Comparison of ENCODE assay signal across 2 cellular contexts in the genomic region with DNA sequence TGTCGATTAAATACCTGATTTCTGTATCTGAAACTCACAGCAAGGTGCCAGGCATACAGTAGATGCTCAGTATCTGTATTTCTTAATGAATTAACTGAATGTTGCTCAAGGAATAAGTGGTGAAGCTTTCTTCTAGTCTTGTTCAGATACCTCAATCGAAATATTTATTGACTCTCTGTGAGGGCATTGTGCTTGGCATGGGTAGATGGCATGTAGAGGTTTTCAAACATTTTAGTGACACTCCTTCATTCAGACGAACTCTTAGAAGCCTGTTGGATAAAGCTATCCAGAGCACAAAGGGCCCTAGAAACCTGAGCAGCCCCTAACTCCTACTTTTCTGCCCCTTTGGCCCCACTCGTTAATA.
TF ChIP-seq lines count a peak whose summit lies in the region.

No MANE protein-coding gene starts in this region.

TF ChIP-seq in K562, 482 proteins besides CTCF, POLR2A, EP300 and RAD21 (continues in another document):
- TF ChIP-seq BRF1 (IDR thresholded peaks at IDR 0.05; ENCODE audit: borderline replicate concordance, extremely low read depth, insufficient read length) = no peak
- TF ChIP-seq, protein P1, sequence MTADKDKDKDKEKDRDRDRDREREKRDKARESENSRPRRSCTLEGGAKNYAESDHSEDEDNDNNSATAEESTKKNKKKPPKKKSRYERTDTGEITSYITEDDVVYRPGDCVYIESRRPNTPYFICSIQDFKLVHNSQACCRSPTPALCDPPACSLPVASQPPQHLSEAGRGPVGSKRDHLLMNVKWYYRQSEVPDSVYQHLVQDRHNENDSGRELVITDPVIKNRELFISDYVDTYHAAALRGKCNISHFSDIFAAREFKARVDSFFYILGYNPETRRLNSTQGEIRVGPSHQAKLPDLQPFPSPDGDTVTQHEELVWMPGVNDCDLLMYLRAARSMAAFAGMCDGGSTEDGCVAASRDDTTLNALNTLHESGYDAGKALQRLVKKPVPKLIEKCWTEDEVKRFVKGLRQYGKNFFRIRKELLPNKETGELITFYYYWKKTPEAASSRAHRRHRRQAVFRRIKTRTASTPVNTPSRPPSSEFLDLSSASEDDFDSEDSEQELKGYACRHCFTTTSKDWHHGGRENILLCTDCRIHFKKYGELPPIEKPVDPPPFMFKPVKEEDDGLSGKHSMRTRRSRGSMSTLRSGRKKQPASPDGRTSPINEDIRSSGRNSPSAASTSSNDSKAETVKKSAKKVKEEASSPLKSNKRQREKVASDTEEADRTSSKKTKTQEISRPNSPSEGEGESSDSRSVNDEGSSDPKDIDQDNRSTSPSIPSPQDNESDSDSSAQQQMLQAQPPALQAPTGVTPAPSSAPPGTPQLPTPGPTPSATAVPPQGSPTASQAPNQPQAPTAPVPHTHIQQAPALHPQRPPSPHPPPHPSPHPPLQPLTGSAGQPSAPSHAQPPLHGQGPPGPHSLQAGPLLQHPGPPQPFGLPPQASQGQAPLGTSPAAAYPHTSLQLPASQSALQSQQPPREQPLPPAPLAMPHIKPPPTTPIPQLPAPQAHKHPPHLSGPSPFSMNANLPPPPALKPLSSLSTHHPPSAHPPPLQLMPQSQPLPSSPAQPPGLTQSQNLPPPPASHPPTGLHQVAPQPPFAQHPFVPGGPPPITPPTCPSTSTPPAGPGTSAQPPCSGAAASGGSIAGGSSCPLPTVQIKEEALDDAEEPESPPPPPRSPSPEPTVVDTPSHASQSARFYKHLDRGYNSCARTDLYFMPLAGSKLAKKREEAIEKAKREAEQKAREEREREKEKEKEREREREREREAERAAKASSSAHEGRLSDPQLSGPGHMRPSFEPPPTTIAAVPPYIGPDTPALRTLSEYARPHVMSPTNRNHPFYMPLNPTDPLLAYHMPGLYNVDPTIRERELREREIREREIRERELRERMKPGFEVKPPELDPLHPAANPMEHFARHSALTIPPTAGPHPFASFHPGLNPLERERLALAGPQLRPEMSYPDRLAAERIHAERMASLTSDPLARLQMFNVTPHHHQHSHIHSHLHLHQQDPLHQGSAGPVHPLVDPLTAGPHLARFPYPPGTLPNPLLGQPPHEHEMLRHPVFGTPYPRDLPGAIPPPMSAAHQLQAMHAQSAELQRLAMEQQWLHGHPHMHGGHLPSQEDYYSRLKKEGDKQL (CRISPR knock-in tag; IDR thresholded peaks at IDR 0.05; ENCODE audit: borderline replicate concordance) = no peak
- TF ChIP-seq, protein P2, sequence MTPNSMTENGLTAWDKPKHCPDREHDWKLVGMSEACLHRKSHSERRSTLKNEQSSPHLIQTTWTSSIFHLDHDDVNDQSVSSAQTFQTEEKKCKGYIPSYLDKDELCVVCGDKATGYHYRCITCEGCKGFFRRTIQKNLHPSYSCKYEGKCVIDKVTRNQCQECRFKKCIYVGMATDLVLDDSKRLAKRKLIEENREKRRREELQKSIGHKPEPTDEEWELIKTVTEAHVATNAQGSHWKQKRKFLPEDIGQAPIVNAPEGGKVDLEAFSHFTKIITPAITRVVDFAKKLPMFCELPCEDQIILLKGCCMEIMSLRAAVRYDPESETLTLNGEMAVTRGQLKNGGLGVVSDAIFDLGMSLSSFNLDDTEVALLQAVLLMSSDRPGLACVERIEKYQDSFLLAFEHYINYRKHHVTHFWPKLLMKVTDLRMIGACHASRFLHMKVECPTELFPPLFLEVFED (CRISPR knock-in tag; conservative IDR thresholded peaks at IDR 0.05) = no peak
- no peak for TF ChIP-seq CBX5 (IDR thresholded peaks at IDR 0.05; ENCODE audit: borderline replicate concordance, low read depth)
- TF ChIP-seq YBX1 (IDR thresholded peaks at IDR 0.05) = no peak
- TF ChIP-seq IFI16 (CRISPR knock-in tag; IDR thresholded peaks at IDR 0.05) = no peak
- TF ChIP-seq ZNF175 (CRISPR knock-in tag; IDR thresholded peaks at IDR 0.05; ENCODE audit: low read depth) = no peak
- TF ChIP-seq ZNF143 (CRISPR knock-in tag; IDR thresholded peaks at IDR 0.05) = no peak
- TF ChIP-seq, protein P3, sequence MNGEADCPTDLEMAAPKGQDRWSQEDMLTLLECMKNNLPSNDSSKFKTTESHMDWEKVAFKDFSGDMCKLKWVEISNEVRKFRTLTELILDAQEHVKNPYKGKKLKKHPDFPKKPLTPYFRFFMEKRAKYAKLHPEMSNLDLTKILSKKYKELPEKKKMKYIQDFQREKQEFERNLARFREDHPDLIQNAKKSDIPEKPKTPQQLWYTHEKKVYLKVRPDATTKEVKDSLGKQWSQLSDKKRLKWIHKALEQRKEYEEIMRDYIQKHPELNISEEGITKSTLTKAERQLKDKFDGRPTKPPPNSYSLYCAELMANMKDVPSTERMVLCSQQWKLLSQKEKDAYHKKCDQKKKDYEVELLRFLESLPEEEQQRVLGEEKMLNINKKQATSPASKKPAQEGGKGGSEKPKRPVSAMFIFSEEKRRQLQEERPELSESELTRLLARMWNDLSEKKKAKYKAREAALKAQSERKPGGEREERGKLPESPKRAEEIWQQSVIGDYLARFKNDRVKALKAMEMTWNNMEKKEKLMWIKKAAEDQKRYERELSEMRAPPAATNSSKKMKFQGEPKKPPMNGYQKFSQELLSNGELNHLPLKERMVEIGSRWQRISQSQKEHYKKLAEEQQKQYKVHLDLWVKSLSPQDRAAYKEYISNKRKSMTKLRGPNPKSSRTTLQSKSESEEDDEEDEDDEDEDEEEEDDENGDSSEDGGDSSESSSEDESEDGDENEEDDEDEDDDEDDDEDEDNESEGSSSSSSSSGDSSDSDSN (IDR thresholded peaks at IDR 0.05; ENCODE audit: borderline replicate concordance in 1 of 2, low read depth in 2 of 2, low read length in 2 of 2) = no peak
- TF ChIP-seq, protein P4, sequence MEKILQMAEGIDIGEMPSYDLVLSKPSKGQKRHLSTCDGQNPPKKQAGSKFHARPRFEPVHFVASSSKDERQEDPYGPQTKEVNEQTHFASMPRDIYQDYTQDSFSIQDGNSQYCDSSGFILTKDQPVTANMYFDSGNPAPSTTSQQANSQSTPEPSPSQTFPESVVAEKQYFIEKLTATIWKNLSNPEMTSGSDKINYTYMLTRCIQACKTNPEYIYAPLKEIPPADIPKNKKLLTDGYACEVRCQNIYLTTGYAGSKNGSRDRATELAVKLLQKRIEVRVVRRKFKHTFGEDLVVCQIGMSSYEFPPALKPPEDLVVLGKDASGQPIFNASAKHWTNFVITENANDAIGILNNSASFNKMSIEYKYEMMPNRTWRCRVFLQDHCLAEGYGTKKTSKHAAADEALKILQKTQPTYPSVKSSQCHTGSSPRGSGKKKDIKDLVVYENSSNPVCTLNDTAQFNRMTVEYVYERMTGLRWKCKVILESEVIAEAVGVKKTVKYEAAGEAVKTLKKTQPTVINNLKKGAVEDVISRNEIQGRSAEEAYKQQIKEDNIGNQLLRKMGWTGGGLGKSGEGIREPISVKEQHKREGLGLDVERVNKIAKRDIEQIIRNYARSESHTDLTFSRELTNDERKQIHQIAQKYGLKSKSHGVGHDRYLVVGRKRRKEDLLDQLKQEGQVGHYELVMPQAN (IDR thresholded peaks at IDR 0.05; ENCODE audit: borderline replicate concordance) = no peak

TF ChIP-seq in GM12891, 5 proteins besides CTCF, POLR2A, EP300 and RAD21:
- TF ChIP-seq POLR2AphosphoS5 (IDR thresholded peaks at IDR 0.05; ENCODE audit: low read depth, low read length) (no peak), POU2F2 (IDR thresholded peaks at IDR 0.05; ENCODE audit: low read depth, low read length) (no peak), SPI1 (IDR thresholded peaks at IDR 0.05; ENCODE audit: low read depth, low read length) (no peak), PAX5 (IDR thresholded peaks at IDR 0.05; ENCODE audit: insufficient read depth, low read length, severe bottlenecking) (no peak), TAF1 (IDR thresholded peaks at IDR 0.05; ENCODE audit: low read depth, low read length) (no peak)
TF ChIP-seq in GM12891: peak in this region for 0.
